In genomic region chr1:150010388-150011115, GRCh38 we compare ENCODE assay signal across 8 cellular contexts. TPM values are rescaled to one million over a fixed set of nuclear protein-coding genes. Genes with fewer than 3 reads are reported as not detected.
DNase-seq lines count a peak whose midpoint lies in the region; ATAC-seq and TF ChIP-seq lines count a peak whose summit lies in the region.

TSS of gene OTUD7B (minus strand) at chr1:150010726. CDS start at chr1:149977510, 33,216 bp downstream.

- POLR2A ChIA-PET in RWPE1 (lab: Yijun Ruan, JAX; ENCODE audit: low non-redundant PET) = no interaction called here

- CTCF ChIA-PET in RWPE1 (lab: Yijun Ruan, JAX) = interaction anchor here (0.7 to 1.3 kb wide), 4 partner anchors 43 to 1661 kb away, joined by 3 to 6 read pairs (median 4); no protein-coding TSS in a partner anchor

- H3K4me3 ChIP-seq in foreskin fibroblast (ENCODE audit: low read depth in 1 of 2, low read length in 2 of 2) = peak within 1 kb of the TSS; percentile 89 to 97

- peaks cover 35% of the 10 kb centered on the region for H3K4me1 Mint-ChIP-seq in neural crest cell
- H3K4me1 Mint-ChIP-seq in stimulated activated naive CD8-positive, alpha-beta T cell treated with anti-CD3 and anti-CD28 coated beads, Interleukin-15, amount 100 ng/mL, for 72 hours = peaks cover 38% of the 10 kb centered on the region

- H3K27ac Mint-ChIP-seq in neural crest cell (ENCODE audit: unreplicated experiment) = peak within 1 kb of the TSS; percentile 93
- peak within 1 kb of the TSS; percentile 93 to 98 for H3K27ac Mint-ChIP-seq in stimulated activated naive CD8-positive, alpha-beta T cell treated with anti-CD3 and anti-CD28 coated beads, Interleukin-15, amount 100 ng/mL, for 72 hours

- no peaks in the 10 kb centered on the region for H3K9me3 ChIP-seq in KOPT-K1 (ENCODE audit: insufficient read depth, low read length, poor library complexity, severe bottlenecking)

- H3K27ac ChIP-seq in KOPT-K1 (ENCODE audit: low read depth, low read length, poor library complexity, severe bottlenecking) (peak within 1 kb of the TSS; percentile 53), RWPE1 (peak within 1 kb of the TSS; percentile 96)

- TF ChIP-seq CTCF in RWPE1 (conservative IDR thresholded peaks at IDR 0.05; ENCODE audit: low read depth) (no peak), foreskin fibroblast (IDR thresholded peaks at IDR 0.05; ENCODE audit: low read depth, low read length) (no peak), neural crest cell (conservative IDR thresholded peaks at IDR 0.05) (no peak)

- no peaks in the 10 kb centered on the region for H3K36me3 ChIP-seq in KOPT-K1 (ENCODE audit: insufficient read depth, low read length)

- H3K9me3 Mint-ChIP-seq in neural crest cell = no peaks in the 10 kb centered on the region
- H3K9me3 Mint-ChIP-seq in stimulated activated naive CD8-positive, alpha-beta T cell treated with anti-CD3 and anti-CD28 coated beads, Interleukin-15, amount 100 ng/mL, for 72 hours = no peaks in the 10 kb centered on the region

- peak within 1 kb of the TSS; percentile 95 for H3K4me3 Mint-ChIP-seq in neural crest cell
- peak within 1 kb of the TSS; percentile 89 to 100 for H3K4me3 Mint-ChIP-seq in stimulated activated naive CD8-positive, alpha-beta T cell treated with anti-CD3 and anti-CD28 coated beads, Interleukin-15, amount 100 ng/mL, for 72 hours

- no peaks in the 10 kb centered on the region for H3K36me3 Mint-ChIP-seq in neural crest cell (ENCODE audit: low read depth)

- no peaks in the 10 kb centered on the region for H3K27me3 Mint-ChIP-seq in neural crest cell (ENCODE audit: low read depth)
- no peaks in the 10 kb centered on the region for H3K27me3 Mint-ChIP-seq in stimulated activated naive CD8-positive, alpha-beta T cell treated with anti-CD3 and anti-CD28 coated beads, Interleukin-15, amount 100 ng/mL, for 72 hours

- ATAC-seq in GM21723 (IDR thresholded peaks at IDR 0.05; ENCODE audit: unreplicated experiment) = peak; percentile 80
- peak; percentile 87 for ATAC-seq in stimulated activated naive CD8-positive, alpha-beta T cell treated with anti-CD3 and anti-CD28 coated beads, Interleukin-15, amount 100 ng/mL, for 72 hours

- peak; percentile 95 for DNase-seq in DMS53 (lab: John Stamatoyannopoulos, UW)
- DNase-seq in RWPE1 (ENCODE audit: low spot score) = peak; percentile 79
- peak; percentile 64 for DNase-seq in activated gamma-delta T cell treated with Interleukin-2 at 50 U/mL for 16 hours
- peak; percentile 89 to 97 for DNase-seq in foreskin fibroblast
- DNase-seq in neural crest cell (ENCODE audit: low read depth, low spot score) = peak; percentile 80
- peak; percentile 74 for DNase-seq in stimulated activated naive CD8-positive, alpha-beta T cell treated with anti-CD3 and anti-CD28 coated beads, Interleukin-15, amount 100 ng/mL, for 72 hours

RNA-seq across cellular contexts. Expression of gene OTUD7B, which starts in this region (rescaled TPM):
- 27.7 and 28.3 TPM in 2 replicates for total RNA-seq in neural crest cell

Comparison
In these comparisons a context has a peak if more than half of its experiments do, and no peak if none do; other contexts are left out.
1. Peak in every context shown above with its lines: DNase-seq, ATAC-seq, H3K4me3 ChIP-seq and H3K27ac ChIP-seq.